Comparison of ENCODE assay signal across 21 cellular contexts in the genomic region with DNA sequence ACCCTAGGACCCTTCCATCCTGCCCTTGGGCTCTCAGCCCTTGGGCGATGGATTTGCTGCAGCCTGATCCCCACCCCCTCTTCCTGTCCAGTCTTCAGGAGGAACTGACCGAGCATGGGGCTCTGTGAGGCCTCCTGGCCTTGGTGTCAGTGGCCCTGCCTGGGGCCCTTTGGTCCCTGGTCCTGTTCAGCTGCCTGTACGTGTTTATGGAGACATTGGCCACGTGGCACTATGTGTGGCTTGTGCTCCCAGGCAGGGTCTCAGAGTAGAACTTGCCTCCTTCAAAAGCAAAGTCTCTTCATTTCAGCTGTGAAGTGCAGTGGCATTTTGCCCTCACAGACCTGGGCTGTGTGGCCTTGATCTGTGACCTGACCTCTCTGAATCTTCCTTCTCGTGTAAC. TPM values are rescaled to one million over a fixed set of nuclear protein-coding genes. Genes with fewer than 3 reads are reported as not detected.
DNase-seq lines count a peak whose midpoint lies in the region; ATAC-seq and TF ChIP-seq lines count a peak whose summit lies in the region.
"Had no signal": no experiment of that assay in that cellular context is flagged by ENCODE, and none has a peak within 500 bp of the region (broad histone marks: within the 10 kb centered on the region; RNA-seq: fewer than 3 reads in every experiment).

No MANE protein-coding gene starts in this region.

- H3K27ac Mint-ChIP-seq in type B pancreatic cell: no peak overlapping the region
- H3K27ac Mint-ChIP-seq: B cell; CD8-positive, alpha-beta T cell had no signal

- ATAC-seq in GM21528 (IDR thresholded peaks at IDR 0.05; ENCODE audit: low FRiP score, unreplicated experiment): no peak
- ATAC-seq: CD8-positive, alpha-beta T cell; GM12878; K562 had no signal

- no peaks in the 10 kb centered on the region for H3K36me3 Mint-ChIP-seq in type B pancreatic cell
- H3K36me3 Mint-ChIP-seq: CD8-positive, alpha-beta T cell had no signal

- H3K27me3 Mint-ChIP-seq in type B pancreatic cell: peaks cover 5% of the 10 kb centered on the region

- H3K4me1 Mint-ChIP-seq in type B pancreatic cell (ENCODE audit: unreplicated experiment): peaks cover 6% of the 10 kb centered on the region

- H3K27ac ChIP-seq in coronary artery (no peak overlapping the region), substantia nigra (ENCODE audit: low read depth, low read length, poor library complexity, severe bottlenecking) (no peak overlapping the region)
- H3K27ac ChIP-seq: 22Rv1 had no signal

- no peak for TF ChIP-seq CTCF in coronary artery (IDR thresholded peaks at IDR 0.05)
- TF ChIP-seq CTCF in type B pancreatic cell (conservative IDR thresholded peaks at IDR 0.05): no peak

- DNase-seq in activated CD4-positive, alpha-beta T cell treated with anti-CD3 and anti-CD28 coated beads for 1 hour: peak; percentile 2
- no peak for DNase-seq in activated CD4-positive, alpha-beta T cell treated with anti-CD3 and anti-CD28 coated beads, Interleukin-2, amount 50 U/mL, for 4 hours
- peak; percentile 21 for DNase-seq in coronary artery (ENCODE audit: low spot score)
- peak; percentile 74 for DNase-seq in mesenteric fat pad (ENCODE audit: low spot score)
- DNase-seq in type B pancreatic cell (ENCODE audit: extremely low spot score, unreplicated experiment): peak; percentile 58
- no peak for DNase-seq in substantia nigra (lab: John Stamatoyannopoulos, UW)
- no peak for DNase-seq in GOT3 (lab: John Stamatoyannopoulos, UW)
- DNase-seq: DND-41, GDM1, NCI-H1417, NCI-H1930, NCI-H2171 treated with DMSO at 0.1 percent for 48 hours, NCI-H446 treated with DMSO at 0.1 percent for 48 hours, NCI-H748 treated with DMSO at 0.1 percent for 48 hours, RPMI8226 had no signal

- H3K4me3 Mint-ChIP-seq in type B pancreatic cell: no peak overlapping the region
- H3K4me3 Mint-ChIP-seq: B cell; CD8-positive, alpha-beta T cell had no signal

- no peak overlapping the region for H3K4me3 ChIP-seq in coronary artery
- H3K4me3 ChIP-seq: GM12878, K562 had no signal

- no peaks in the 10 kb centered on the region for H3K9me3 Mint-ChIP-seq in type B pancreatic cell
- H3K9me3 Mint-ChIP-seq: CD8-positive, alpha-beta T cell had no signal

RNA-seq across cellular contexts. Expression of a gene that starts 11.1 kb away (rescaled TPM):
- total RNA-seq in mesenteric fat pad: 1.2 TPM
- total RNA-seq in type B pancreatic cell (ENCODE audit: low replicate concordance): not detected in 2 replicates
- total RNA-seq: B cell; CD8-positive, alpha-beta T cell; GM12878; K562 had no signal

RNA-seq across cellular contexts. Expression of a gene that starts 26.0 kb away (rescaled TPM):
- total RNA-seq in mesenteric fat pad (27.9 TPM), type B pancreatic cell (ENCODE audit: low replicate concordance) (not detected in 2 replicates)
- total RNA-seq: K562 had no signal

Comparison
In these comparisons a context has a peak if more than half of its experiments do, and no peak if none do; other contexts are left out.
1. DNase-seq: peak in activated CD4-positive, alpha-beta T cell treated with anti-CD3 and anti-CD28 coated beads for 1 hour (single experiment), coronary artery (single experiment), mesenteric fat pad (single experiment) and type B pancreatic cell (single experiment); none in activated CD4-positive, alpha-beta T cell treated with anti-CD3 and anti-CD28 coated beads, Interleukin-2, amount 50 U/mL, for 4 hours (0 of 2), substantia nigra (0 of 49) and GOT3 (single experiment).
2. RNA of a gene that starts 26.0 kb away (total RNA-seq): 27.9 TPM in mesenteric fat pad (single experiment); not detected in type B pancreatic cell; every median in the first group is over 10 times any median in the second.